Comparison of ENCODE assay signal across 2 cellular contexts in genomic region chr1:54100500-54100899, GRCh38.
TF ChIP-seq lines count a peak whose summit lies in the region.

No MANE protein-coding gene starts in this region.

TF ChIP-seq in HepG2, 621 proteins besides CTCF, POLR2A, EP300 and RAD21:
- TF ChIP-seq, protein P1, sequence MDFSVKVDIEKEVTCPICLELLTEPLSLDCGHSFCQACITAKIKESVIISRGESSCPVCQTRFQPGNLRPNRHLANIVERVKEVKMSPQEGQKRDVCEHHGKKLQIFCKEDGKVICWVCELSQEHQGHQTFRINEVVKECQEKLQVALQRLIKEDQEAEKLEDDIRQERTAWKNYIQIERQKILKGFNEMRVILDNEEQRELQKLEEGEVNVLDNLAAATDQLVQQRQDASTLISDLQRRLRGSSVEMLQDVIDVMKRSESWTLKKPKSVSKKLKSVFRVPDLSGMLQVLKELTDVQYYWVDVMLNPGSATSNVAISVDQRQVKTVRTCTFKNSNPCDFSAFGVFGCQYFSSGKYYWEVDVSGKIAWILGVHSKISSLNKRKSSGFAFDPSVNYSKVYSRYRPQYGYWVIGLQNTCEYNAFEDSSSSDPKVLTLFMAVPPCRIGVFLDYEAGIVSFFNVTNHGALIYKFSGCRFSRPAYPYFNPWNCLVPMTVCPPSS (IDR thresholded peaks at IDR 0.05) = no peak
- TF ChIP-seq ZSCAN30 (CRISPR knock-in tag; IDR thresholded peaks at IDR 0.05) = no peak
- TF ChIP-seq ZNF7 (CRISPR knock-in tag; IDR thresholded peaks at IDR 0.05) = peak; percentile 91
TF ChIP-seq in HepG2: peak in this region for 1.

TF ChIP-seq in endothelial cell of umbilical vein, 7 proteins besides CTCF, POLR2A, EP300 and RAD21:
- TF ChIP-seq GATA2 (IDR thresholded peaks at IDR 0.05; ENCODE audit: insufficient read depth, insufficient read length, low read depth, low read length) (no peak), EZH2 (IDR thresholded peaks at IDR 0.05; ENCODE audit: borderline replicate concordance, low read depth, low read length, severe bottlenecking) (no peak), MYC (IDR thresholded peaks at IDR 0.05; ENCODE audit: low read depth, low read length) (no peak)
TF ChIP-seq in endothelial cell of umbilical vein: peak in this region for 0.
